24 cellular contexts compared by ENCODE assay signal in the genomic region with DNA sequence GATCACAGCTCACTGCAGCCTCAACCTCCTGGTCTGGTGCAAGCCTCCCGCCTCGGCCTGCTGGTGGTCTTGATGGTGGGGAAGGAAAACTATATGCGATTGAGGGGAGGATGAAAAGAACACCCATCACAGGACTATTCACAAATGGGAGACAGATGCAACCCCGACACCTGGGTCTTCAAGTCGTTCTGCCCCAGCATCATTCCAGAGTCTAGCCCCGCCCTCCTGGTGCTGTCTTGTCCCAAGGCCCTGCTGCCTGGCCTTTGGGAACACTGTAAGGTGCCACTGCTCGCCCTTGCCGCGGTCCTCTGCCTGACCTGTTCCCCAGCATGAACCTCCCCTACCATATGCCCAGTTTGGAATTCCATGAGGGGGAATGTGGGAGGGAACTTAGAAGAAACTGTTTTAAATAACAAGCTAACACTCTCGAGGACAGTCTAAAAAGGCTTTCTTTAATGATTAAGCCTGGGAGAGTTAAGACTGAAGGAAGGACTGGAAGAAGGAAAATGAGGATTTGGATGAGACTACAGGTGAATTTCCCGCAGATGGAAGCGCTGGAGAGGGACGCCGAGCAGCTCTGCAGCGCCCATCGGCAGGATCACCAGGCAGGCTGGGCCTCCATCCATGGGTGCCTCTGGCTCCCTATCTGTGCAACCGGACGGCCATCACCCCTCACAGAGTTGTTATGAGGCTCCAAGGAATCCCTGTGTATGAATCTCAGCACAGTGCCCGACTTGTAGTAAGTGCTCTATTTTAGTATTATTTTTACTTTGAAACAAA.
DNase-seq lines count a peak whose midpoint lies in the region; ATAC-seq and TF ChIP-seq lines count a peak whose summit lies in the region.
"Had no signal": no experiment of that assay in that cellular context is flagged by ENCODE, and none has a peak within 500 bp of the region (broad histone marks: within the 10 kb centered on the region; RNA-seq: fewer than 3 reads in every experiment).

No MANE protein-coding gene starts in this region.

- H3K4me1 ChIP-seq in right atrium auricular region (no peaks in the 10 kb centered on the region), left ventricle myocardium inferior (no peaks in the 10 kb centered on the region), spleen (no peaks in the 10 kb centered on the region)
- H3K4me1 ChIP-seq: A549, BE2C had no signal

- WGBS in spleen, 5 donors, result 91 to 96% (median 92%) methylated on average over 19 of the region's 19 CpGs

- no peak overlapping the region for H3K27ac Mint-ChIP-seq in activated CD8-positive, alpha-beta memory T cell treated with anti-CD3 and anti-CD28 coated beads, Interleukin-2, amount 10 ng/mL, durations not matched to agents 7 days and 5 days
- H3K27ac Mint-ChIP-seq in endothelial cell (ENCODE audit: unreplicated experiment), result no peak overlapping the region
- H3K27ac Mint-ChIP-seq in osteocyte (ENCODE audit: unreplicated experiment), result no peak overlapping the region
- H3K27ac Mint-ChIP-seq: CD4-positive, alpha-beta T cell; CD8-positive, alpha-beta memory T cell had no signal

- ATAC-seq in activated CD8-positive, alpha-beta memory T cell treated with anti-CD3 and anti-CD28 coated beads, Interleukin-2, amount 10 ng/mL, durations not matched to agents 7 days and 5 days, result no peak
- ATAC-seq: A549, GM12878 had no signal

- no peak for TF ChIP-seq POLR2A in spleen (IDR thresholded peaks at IDR 0.05)

- peak; percentile 10 for DNase-seq in activated CD8-positive, alpha-beta memory T cell treated with anti-CD3 and anti-CD28 coated beads, Interleukin-2, amount 50 U/mL, for 48 hours
- no peak for DNase-seq in activated CD8-positive, alpha-beta memory T cell treated with anti-CD3 and anti-CD28 coated beads, Interleukin-2, amount 10 ng/mL, durations not matched to agents 7 days and 5 days
- DNase-seq in right atrium auricular region (ENCODE audit: low spot score) (peak; percentile 26), left ventricle myocardium inferior (no peak), endothelial cell (ENCODE audit: low spot score) (no peak), osteocyte (ENCODE audit: extremely low spot score, unreplicated experiment) (peak; percentile 73), spleen (no peak), activated gamma-delta T cell (lab: John Stamatoyannopoulos, UW) (no peak)
- DNase-seq: ACHN; AML-193; BE2C; CD4-positive, alpha-beta T cell; CD8-positive, alpha-beta memory T cell; DMS 273 treated with DMSO at 0.1 percent for 48 hours; DMS79; EL; GDM1; GM23248; HCEC 1CT had no signal

- H3K36me3 ChIP-seq in right atrium auricular region, result no peaks in the 10 kb centered on the region
- H3K36me3 ChIP-seq in left ventricle myocardium inferior, result no peaks in the 10 kb centered on the region
- H3K36me3 ChIP-seq in spleen, result no peaks in the 10 kb centered on the region
- H3K36me3 ChIP-seq: BE2C; BLaER1 treated with 17β-estradiol and CSF1 and Interleukin-3, amounts not matched to agents 10 nM and 100 nM had no signal

- TF ChIP-seq CTCF in right atrium auricular region (IDR thresholded peaks at IDR 0.05) (no peak), left ventricle myocardium inferior (IDR thresholded peaks at IDR 0.05; ENCODE audit: borderline replicate concordance) (no peak), endothelial cell (IDR thresholded peaks at IDR 0.05; ENCODE audit: unreplicated experiment) (no peak), osteocyte (IDR thresholded peaks at IDR 0.05) (no peak), spleen (IDR thresholded peaks at IDR 0.05 in 8 of 11, conservative IDR thresholded peaks at IDR 0.05 in 3 of 11) (no peak)

- H3K9me3 ChIP-seq in right atrium auricular region (no peaks in the 10 kb centered on the region), left ventricle myocardium inferior (replicated peaks) (peaks cover 6% of the 10 kb centered on the region), spleen (peaks cover 0 to 14% (median 0%) of the 10 kb centered on the region in 8 donors)
- H3K9me3 ChIP-seq: A549, BE2C had no signal

- H3K4me3 Mint-ChIP-seq in activated CD8-positive, alpha-beta memory T cell treated with anti-CD3 and anti-CD28 coated beads, Interleukin-2, amount 10 ng/mL, durations not matched to agents 7 days and 5 days, result no peak overlapping the region
- H3K4me3 Mint-ChIP-seq in endothelial cell (ENCODE audit: unreplicated experiment) (peak overlapping the region; percentile 60), osteocyte (ENCODE audit: unreplicated experiment) (no peak overlapping the region)
- H3K4me3 Mint-ChIP-seq: CD14-positive monocyte; CD4-positive, alpha-beta T cell; CD8-positive, alpha-beta memory T cell had no signal

- H3K27me3 Mint-ChIP-seq in activated CD8-positive, alpha-beta memory T cell treated with anti-CD3 and anti-CD28 coated beads, Interleukin-2, amount 10 ng/mL, durations not matched to agents 7 days and 5 days, result no peaks in the 10 kb centered on the region
- H3K27me3 Mint-ChIP-seq in endothelial cell (ENCODE audit: unreplicated experiment) (peaks cover 14% of the 10 kb centered on the region), osteocyte (ENCODE audit: unreplicated experiment) (no peaks in the 10 kb centered on the region)
- H3K27me3 Mint-ChIP-seq: CD4-positive, alpha-beta T cell had no signal

- H3K27ac ChIP-seq in right atrium auricular region (no peak overlapping the region), left ventricle myocardium inferior (replicated peaks) (no peak overlapping the region), spleen (no peak overlapping the region)
- H3K27ac ChIP-seq: 22Rv1; A549; BLaER1 treated with 17β-estradiol and CSF1 and Interleukin-3, amounts not matched to agents 10 nM and 100 nM; GM23248 had no signal

- no peaks in the 10 kb centered on the region for H3K36me3 Mint-ChIP-seq in activated CD8-positive, alpha-beta memory T cell treated with anti-CD3 and anti-CD28 coated beads, Interleukin-2, amount 10 ng/mL, durations not matched to agents 7 days and 5 days
- peaks cover 17% of the 10 kb centered on the region for H3K36me3 Mint-ChIP-seq in endothelial cell (ENCODE audit: low read depth, unreplicated experiment)
- no peaks in the 10 kb centered on the region for H3K36me3 Mint-ChIP-seq in osteocyte (ENCODE audit: unreplicated experiment)
- H3K36me3 Mint-ChIP-seq: CD14-positive monocyte; CD8-positive, alpha-beta memory T cell had no signal

- no peaks in the 10 kb centered on the region for H3K27me3 ChIP-seq in right atrium auricular region
- H3K27me3 ChIP-seq in left ventricle myocardium inferior (ENCODE audit: low read depth), result no peaks in the 10 kb centered on the region
- H3K27me3 ChIP-seq in spleen (replicated peaks in 1 of 7), result peaks cover 0 to 2% (median 0%) of the 10 kb centered on the region in 7 donors
- H3K27me3 ChIP-seq: BE2C; BLaER1 treated with 17β-estradiol and CSF1 and Interleukin-3, amounts not matched to agents 10 nM and 100 nM had no signal

- no peak overlapping the region for H3K4me3 ChIP-seq in right atrium auricular region
- H3K4me3 ChIP-seq in left ventricle myocardium inferior, result no peak overlapping the region
- no peak overlapping the region for H3K4me3 ChIP-seq in spleen
- H3K4me3 ChIP-seq: A549; BLaER1 treated with 17β-estradiol and CSF1 and Interleukin-3, amounts not matched to agents 10 nM and 100 nM; GM12878; GM23248 had no signal

- CTCF ChIA-PET in activated CD8-positive, alpha-beta memory T cell treated with anti-CD3 and anti-CD28 coated beads, Interleukin-2, amount 10 ng/mL, durations not matched to agents 7 days and 5 days (lab: Charles Lee), result no interaction called here

- H3K9me3 Mint-ChIP-seq in activated CD8-positive, alpha-beta memory T cell treated with anti-CD3 and anti-CD28 coated beads, Interleukin-2, amount 10 ng/mL, durations not matched to agents 7 days and 5 days (ENCODE audit: low read depth), result peaks cover 9% of the 10 kb centered on the region
- H3K9me3 Mint-ChIP-seq in endothelial cell (ENCODE audit: unreplicated experiment), result peaks cover 5% of the 10 kb centered on the region
- no peaks in the 10 kb centered on the region for H3K9me3 Mint-ChIP-seq in osteocyte (ENCODE audit: unreplicated experiment)

- intact Hi-C loops in left ventricle myocardium inferior (cut with micrococcal nuclease), result no loop called here
- intact Hi-C loops in spleen (cut with DNase I; ENCODE audit: low total_unique reads), result no loop called here

- no peaks in the 10 kb centered on the region for H3K4me1 Mint-ChIP-seq in activated CD8-positive, alpha-beta memory T cell treated with anti-CD3 and anti-CD28 coated beads, Interleukin-2, amount 10 ng/mL, durations not matched to agents 7 days and 5 days
- no peaks in the 10 kb centered on the region for H3K4me1 Mint-ChIP-seq in endothelial cell (ENCODE audit: unreplicated experiment)
- H3K4me1 Mint-ChIP-seq in osteocyte (ENCODE audit: unreplicated experiment), result no peaks in the 10 kb centered on the region
- H3K4me1 Mint-ChIP-seq: CD14-positive monocyte; CD8-positive, alpha-beta memory T cell had no signal

Comparison
In these comparisons a context has a peak if more than half of its experiments do, and no peak if none do; other contexts are left out.
1. DNase-seq: peak in activated CD8-positive, alpha-beta memory T cell treated with anti-CD3 and anti-CD28 coated beads, Interleukin-2, amount 50 U/mL, for 48 hours (single experiment), right atrium auricular region (single experiment) and osteocyte (single experiment); none in activated CD8-positive, alpha-beta memory T cell treated with anti-CD3 and anti-CD28 coated beads, Interleukin-2, amount 10 ng/mL, durations not matched to agents 7 days and 5 days (single experiment), left ventricle myocardium inferior (single experiment), endothelial cell (single experiment), spleen (single experiment) and activated gamma-delta T cell (single experiment).